ENCODE assay signal across 22 cellular contexts in the genomic region with DNA sequence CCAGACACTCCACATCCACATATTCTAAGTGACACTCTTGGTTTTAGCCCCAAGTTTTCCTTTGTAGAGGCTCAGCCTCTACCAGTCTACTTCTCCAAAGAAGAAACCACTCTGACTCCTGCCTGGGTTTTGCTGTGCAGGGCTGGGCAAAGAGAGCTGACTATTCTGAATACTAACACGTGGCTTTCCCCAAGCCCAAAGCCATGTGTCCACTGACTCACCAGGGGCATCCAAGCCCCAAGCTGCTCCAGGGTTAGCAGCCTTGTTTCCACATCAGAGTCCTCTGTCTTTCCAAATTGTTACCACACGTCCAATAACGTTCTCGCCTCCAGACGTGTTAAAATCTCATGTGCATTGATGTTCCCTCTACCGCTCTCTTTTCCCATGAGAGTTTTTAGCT. TPM values are rescaled to one million over a fixed set of nuclear protein-coding genes. Genes with fewer than 3 reads are reported as not detected.
DNase-seq lines count a peak whose midpoint lies in the region; ATAC-seq, FAIRE-seq and TF ChIP-seq lines count a peak whose summit lies in the region.
"Had no signal": no experiment of that assay in that cellular context is flagged by ENCODE, and none has a peak within 500 bp of the region (broad histone marks: within the 10 kb centered on the region; RNA-seq: fewer than 3 reads in every experiment).

No MANE protein-coding gene starts in this region.

- no peak overlapping the region for H3K4me2 ChIP-seq in mammary epithelial cell (ENCODE audit: insufficient read depth, low read depth, low read length)

- H3K36me3 Mint-ChIP-seq in MCF 10A (ENCODE audit: insufficient read depth, unreplicated experiment): no peaks in the 10 kb centered on the region

- no peak for TF ChIP-seq EP300 in suprapubic skin (IDR thresholded peaks at IDR 0.05)

- H3K27me3 Mint-ChIP-seq in MCF 10A (ENCODE audit: insufficient read depth, unreplicated experiment): no peaks in the 10 kb centered on the region

- DNase-seq in MCF 10A (ENCODE audit: unreplicated experiment) (peak; percentile 14), mammary epithelial cell (no peak), body of pancreas (no peak), myocyte (ENCODE audit: low read depth) (peak; percentile 30), suprapubic skin (ENCODE audit: low spot score in 2 of 2) (peak in 1 of 2 donors; percentile 81), GM19239 (ENCODE audit: insufficient read length, low spot score) (no peak), brain microvascular endothelial cell (no peak), NCI-H2107 treated with DMSO at 0.1 percent for 48 hours (lab: John Stamatoyannopoulos, UW; ENCODE audit: unreplicated experiment) (no peak)
- DNase-seq: DND-41, KG1, NCI-H1048, NCI-H1436 treated with DMSO at 0.1 percent for 48 hours, NCI-H2029 treated with DMSO at 0.1 percent for 48 hours, NCI-H774 had no signal

- intact Hi-C loops in MCF 10A (cut with micrococcal nuclease): no loop called here
- intact Hi-C loops in mammary epithelial cell (cut with micrococcal nuclease): no loop called here
- intact Hi-C loops in body of pancreas (cut with DNase I): no loop called here

- TF ChIP-seq CTCF in MCF 10A (IDR thresholded peaks at IDR 0.05; ENCODE audit: unreplicated experiment): no peak
- TF ChIP-seq CTCF in mammary epithelial cell (conservative IDR thresholded peaks at IDR 0.05 in 1 of 2, IDR thresholded peaks at IDR 0.05 in 1 of 2; ENCODE audit: extremely low read depth in 1 of 2, insufficient read depth in 1 of 2, low read depth in 1 of 2, low read length in 2 of 2): no peak
- no peak for TF ChIP-seq CTCF in body of pancreas (IDR thresholded peaks at IDR 0.05)
- no peak for TF ChIP-seq CTCF in suprapubic skin (IDR thresholded peaks at IDR 0.05)
- TF ChIP-seq CTCF in brain microvascular endothelial cell (IDR thresholded peaks at IDR 0.05; ENCODE audit: low read depth, low read length, missing control alignments): no peak

- POLR2A ChIA-PET in MCF 10A (lab: Yijun Ruan, JAX): no interaction called here

- TF ChIP-seq POLR2A in body of pancreas (IDR thresholded peaks at IDR 0.05): no peak
- TF ChIP-seq POLR2A in suprapubic skin (IDR thresholded peaks at IDR 0.05): no peak

- peaks cover 2% of the 10 kb centered on the region for H3K9me3 ChIP-seq in mammary epithelial cell (replicated peaks; ENCODE audit: insufficient read depth, low read length)
- no peaks in the 10 kb centered on the region for H3K9me3 ChIP-seq in body of pancreas
- no peaks in the 10 kb centered on the region for H3K9me3 ChIP-seq in suprapubic skin

- H2AFZ ChIP-seq in mammary epithelial cell (ENCODE audit: low read depth, low read length): no peak overlapping the region

- no peaks in the 10 kb centered on the region for H3K4me1 Mint-ChIP-seq in MCF 10A (ENCODE audit: insufficient read depth, unreplicated experiment)

- no peak overlapping the region for H3K9ac ChIP-seq in mammary epithelial cell (ENCODE audit: insufficient read depth, low read length)

- WGBS in mammary epithelial cell (ENCODE audit: low coverage, missing lambda C conversion rate): 83% methylated on average over 5 of the region's 6 CpGs
- 87 to 91% methylated on average over 6 of the region's 6 CpGs for WGBS in body of pancreas, 2 donors
- 64% methylated on average over 6 of the region's 6 CpGs for WGBS in suprapubic skin

- H3K4me1 ChIP-seq in mammary epithelial cell (ENCODE audit: insufficient read depth, low read length): no peaks in the 10 kb centered on the region
- no peaks in the 10 kb centered on the region for H3K4me1 ChIP-seq in body of pancreas
- H3K4me1 ChIP-seq in suprapubic skin: peaks cover 2% of the 10 kb centered on the region

- dilution Hi-C loops in mammary epithelial cell (cut with HindIII; ENCODE audit: low sequenced_read_pairs): no loop called here

- H3K36me3 ChIP-seq in mammary epithelial cell (ENCODE audit: insufficient read depth, low read length) (no peaks in the 10 kb centered on the region), body of pancreas (replicated peaks in 1 of 2; ENCODE audit: insufficient read depth in 1 of 2, low read depth in 2 of 2) (no peaks in the 10 kb centered on the region), suprapubic skin (no peaks in the 10 kb centered on the region), brain microvascular endothelial cell (replicated peaks) (no peaks in the 10 kb centered on the region)

- H3K27ac ChIP-seq in mammary epithelial cell (ENCODE audit: insufficient read depth, low read depth, low read length): no peak overlapping the region
- H3K27ac ChIP-seq in body of pancreas: no peak overlapping the region
- H3K27ac ChIP-seq in suprapubic skin: peak overlapping the region; percentile 48
- no peak overlapping the region for H3K27ac ChIP-seq in brain microvascular endothelial cell
- H3K27ac ChIP-seq: C4-2B, RWPE1 had no signal

- peak; percentile 24 for ATAC-seq in body of pancreas
- ATAC-seq: GM12878, HCT116 had no signal

- CTCF ChIA-PET in MCF 10A (lab: Yijun Ruan, JAX): interaction anchor here (1.2 kb wide), 1 partner anchor 182 kb away, joined by 3 read pairs; no protein-coding TSS in a partner anchor
- CTCF ChIA-PET in mammary epithelial cell (lab: Charles Lee; ENCODE audit: low non-redundant PET): no interaction called here

- H3K27ac Mint-ChIP-seq in MCF 10A (ENCODE audit: low read depth, unreplicated experiment): no peak overlapping the region

- BruUV-seq in MCF 10A (replicated peaks; lab: Mats Ljungman, UMichigan): no TSS peak
- BruUV-seq in mammary epithelial cell (replicated peaks; lab: Mats Ljungman, UMichigan): no TSS peak

- H3K4me3 ChIP-seq in mammary epithelial cell (replicated peaks in 1 of 3; ENCODE audit: insufficient read depth in 1 of 3, low read depth in 2 of 3, low read length in 3 of 3): no peak overlapping the region
- no peak overlapping the region for H3K4me3 ChIP-seq in body of pancreas
- H3K4me3 ChIP-seq in suprapubic skin: no peak overlapping the region
- no peak overlapping the region for H3K4me3 ChIP-seq in brain microvascular endothelial cell (ENCODE audit: low read depth, low read length)
- H3K4me3 ChIP-seq: GM12878 had no signal

- H3K4me3 Mint-ChIP-seq in MCF 10A (ENCODE audit: unreplicated experiment): no peak overlapping the region

- H3K27me3 ChIP-seq in mammary epithelial cell (ENCODE audit: insufficient read depth, low read length) (no peaks in the 10 kb centered on the region), body of pancreas (no peaks in the 10 kb centered on the region), suprapubic skin (no peaks in the 10 kb centered on the region), brain microvascular endothelial cell (replicated peaks) (no peaks in the 10 kb centered on the region)

- in situ Hi-C loops in mammary epithelial cell (cut with MboI; ENCODE audit: low sequenced_read_pairs in 2 of 2) (no loop called here), brain microvascular endothelial cell (cut with HindIII; ENCODE audit: low pct_ligation_motif_present, low sequenced_read_pairs) (no loop called here)

- no peaks in the 10 kb centered on the region for H3K9me3 Mint-ChIP-seq in MCF 10A (ENCODE audit: unreplicated experiment)

- FAIRE-seq in GM19239 (lab: Jason Lieb, UNC): no peak
- FAIRE-seq: A204.1, G401.6, GM12878 had no signal

- H3K79me2 ChIP-seq in mammary epithelial cell (ENCODE audit: insufficient read depth, low read length): no peaks in the 10 kb centered on the region

- H4K20me1 ChIP-seq in mammary epithelial cell (ENCODE audit: insufficient read depth, low read length): no peaks in the 10 kb centered on the region

RNA-seq across cellular contexts. Expression of a gene that starts 8.7 kb away (rescaled TPM):
- total RNA-seq in MCF 10A (2022) (not detected in 2 replicates), mammary epithelial cell (not detected), body of pancreas (not detected), myocyte (not detected in 2 replicates), suprapubic skin (not detected)
- not detected for polyA plus RNA-seq in mammary epithelial cell
- not detected for polyA minus RNA-seq in mammary epithelial cell
- not detected for polyA plus RNA-seq in myocyte (2012)
- total RNA-seq: GM12878, M059J, NCI-H460 had no signal
- polyA plus RNA-seq: GM12878 had no signal

Comparison
In these comparisons a context has a peak if more than half of its experiments do, and no peak if none do; other contexts are left out.
1. DNase-seq: peak in MCF 10A (single experiment) and myocyte (single experiment); none in mammary epithelial cell (single experiment), body of pancreas (0 of 4), GM19239 (single experiment), brain microvascular endothelial cell (single experiment) and NCI-H2107 treated with DMSO at 0.1 percent for 48 hours (single experiment).